16 cellular contexts compared by ENCODE assay signal in genomic region chr18:30727849-30728248, GRCh38.
A peak's percentile ranks its signal among the peaks of the same experiment; 100 is the strongest.
DNase-seq lines count a peak whose midpoint lies in the region; ATAC-seq, FAIRE-seq and TF ChIP-seq lines count a peak whose summit lies in the region.
"Had no signal": no experiment of that assay in that cellular context is flagged by ENCODE, and none has a peak within 500 bp of the region (broad histone marks: within the 10 kb centered on the region; RNA-seq: fewer than 3 reads in every experiment).

No MANE protein-coding gene starts in this region.

- intact Hi-C loops in lower lobe of right lung (cut with DNase I): no loop called here

- H3K27me3 ChIP-seq in lower lobe of right lung (ENCODE audit: low read depth): no peaks in the 10 kb centered on the region

- H3K9me3 ChIP-seq in lower lobe of right lung: no peaks in the 10 kb centered on the region
- H3K9me3 ChIP-seq: A549 had no signal

- no peak overlapping the region for H3K27ac ChIP-seq in lower lobe of right lung
- H3K27ac ChIP-seq: A549, C4-2B had no signal

- DNase-seq in DMS53 treated with DMSO at 0.1 percent for 48 hours (lab: John Stamatoyannopoulos, UW; ENCODE audit: unreplicated experiment) (peak; percentile 11), NCI-H510A (lab: John Stamatoyannopoulos, UW) (peak; percentile 51), lower lobe of right lung (no peak), SKM-1 (lab: John Stamatoyannopoulos, UW; ENCODE audit: unreplicated experiment) (no peak), GM19239 (ENCODE audit: insufficient read length, low spot score) (no peak), NCI-H2227 treated with DMSO at 0.1 percent for 48 hours (lab: John Stamatoyannopoulos, UW) (no peak), COLO668 (lab: John Stamatoyannopoulos, UW; ENCODE audit: unreplicated experiment) (no peak)
- DNase-seq: AML-193; CD4-positive, alpha-beta T cell; HCEC 1CT had no signal

- FAIRE-seq in GM19239 (lab: Jason Lieb, UNC): no peak
- FAIRE-seq: A549, G401.6, GM12891, H54 had no signal

- H3K36me3 ChIP-seq in lower lobe of right lung: no peaks in the 10 kb centered on the region

- no peak overlapping the region for H3K4me3 ChIP-seq in lower lobe of right lung
- H3K4me3 ChIP-seq: A549, GM23338 had no signal

- H3K4me1 ChIP-seq in lower lobe of right lung: no peaks in the 10 kb centered on the region
- H3K4me1 ChIP-seq: A549 had no signal

- ATAC-seq in lower lobe of right lung: peak; percentile 62 to 76
- ATAC-seq: A549, GM23338 had no signal

- TF ChIP-seq CTCF in lower lobe of right lung (IDR thresholded peaks at IDR 0.05): no peak

Comparison
In these comparisons a context has a peak if more than half of its experiments do, and no peak if none do; other contexts are left out.
1. DNase-seq: peak in DMS53 treated with DMSO at 0.1 percent for 48 hours (single experiment) and NCI-H510A (single experiment); none in lower lobe of right lung (single experiment), SKM-1 (single experiment), GM19239 (single experiment), NCI-H2227 treated with DMSO at 0.1 percent for 48 hours (single experiment) and COLO668 (single experiment).